In the genomic region with DNA sequence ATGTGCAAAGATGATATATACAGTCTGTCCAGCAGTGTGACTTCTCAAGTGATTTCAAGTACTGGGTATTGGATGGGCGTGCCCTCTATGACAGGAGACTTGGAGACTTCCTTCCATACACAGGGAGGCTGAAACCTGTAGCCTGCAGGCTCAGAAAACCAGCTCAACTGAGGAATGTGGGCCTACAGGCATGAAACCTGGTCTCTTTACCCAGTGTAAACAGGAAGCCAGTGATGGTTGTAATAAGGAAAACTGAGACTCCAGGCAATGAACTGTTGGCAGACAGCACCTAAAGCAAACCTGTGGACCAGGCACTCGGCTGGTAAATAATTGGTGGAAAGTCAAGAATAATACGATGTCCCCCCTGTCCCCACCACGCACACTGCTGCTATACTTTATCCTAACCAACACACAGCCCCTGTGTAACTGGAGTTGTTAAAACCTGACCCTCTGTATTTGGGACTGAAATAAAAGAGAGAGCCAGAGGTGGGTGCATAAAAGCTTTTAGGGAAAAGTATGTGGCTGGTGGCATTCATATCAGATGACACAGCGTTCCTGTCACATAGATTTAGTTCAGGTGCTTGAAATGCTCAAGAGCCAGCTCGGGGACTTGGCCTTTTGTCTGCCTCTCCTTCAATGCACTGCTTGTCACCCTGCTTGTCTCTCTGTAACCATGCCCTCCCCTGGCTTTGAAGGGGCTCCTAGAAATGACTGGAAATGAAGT, we compare ENCODE assay signal across 11 cellular contexts.
DNase-seq lines count a peak whose midpoint lies in the region; ATAC-seq and TF ChIP-seq lines count a peak whose summit lies in the region.
"Had no signal": no experiment of that assay in that cellular context is flagged by ENCODE, and none has a peak within 500 bp of the region (broad histone marks: within the 10 kb centered on the region; RNA-seq: fewer than 3 reads in every experiment).

No MANE protein-coding gene starts in this region.

- H3K79me2 ChIP-seq in mammary epithelial cell (ENCODE audit: insufficient read depth, low read length) = no peaks in the 10 kb centered on the region

- no peaks in the 10 kb centered on the region for H3K9me3 ChIP-seq in mammary epithelial cell (replicated peaks; ENCODE audit: insufficient read depth, low read length)
- no peaks in the 10 kb centered on the region for H3K9me3 ChIP-seq in Peyer's patch
- H3K9me3 ChIP-seq in gastroesophageal sphincter = no peaks in the 10 kb centered on the region

- TF ChIP-seq CTCF in mammary epithelial cell (conservative IDR thresholded peaks at IDR 0.05 in 1 of 2, IDR thresholded peaks at IDR 0.05 in 1 of 2; ENCODE audit: extremely low read depth in 1 of 2, insufficient read depth in 1 of 2, low read depth in 1 of 2, low read length in 2 of 2) = no peak
- no peak for TF ChIP-seq CTCF in Peyer's patch (IDR thresholded peaks at IDR 0.05)
- no peak for TF ChIP-seq CTCF in gastroesophageal sphincter (IDR thresholded peaks at IDR 0.05)

- peak overlapping the region; percentile 41 for H2AFZ ChIP-seq in mammary epithelial cell (ENCODE audit: low read depth, low read length)

- TF ChIP-seq POLR2A in Peyer's patch (IDR thresholded peaks at IDR 0.05) (no peak), gastroesophageal sphincter (IDR thresholded peaks at IDR 0.05) (no peak)

- in situ Hi-C loops in mammary epithelial cell (cut with MboI; ENCODE audit: low sequenced_read_pairs in 2 of 2) = no loop called here

- TF ChIP-seq EP300 in gastroesophageal sphincter (IDR thresholded peaks at IDR 0.05) = no peak

- H3K27me3 ChIP-seq in mammary epithelial cell (ENCODE audit: insufficient read depth, low read length) (no peaks in the 10 kb centered on the region), Peyer's patch (no peaks in the 10 kb centered on the region), gastroesophageal sphincter (no peaks in the 10 kb centered on the region)

- CTCF ChIA-PET in mammary epithelial cell (lab: Charles Lee; ENCODE audit: low non-redundant PET) = no interaction called here

- H3K36me3 ChIP-seq in mammary epithelial cell (ENCODE audit: insufficient read depth, low read length) = no peaks in the 10 kb centered on the region
- H3K36me3 ChIP-seq in Peyer's patch = no peaks in the 10 kb centered on the region
- no peaks in the 10 kb centered on the region for H3K36me3 ChIP-seq in gastroesophageal sphincter

- H3K4me1 ChIP-seq in mammary epithelial cell (ENCODE audit: insufficient read depth, low read length) (peaks cover 36% of the 10 kb centered on the region), Peyer's patch (no peaks in the 10 kb centered on the region), gastroesophageal sphincter (no peaks in the 10 kb centered on the region)

- H3K27ac ChIP-seq in mammary epithelial cell (ENCODE audit: insufficient read depth, low read depth, low read length) = peak overlapping the region; percentile 61
- H3K27ac ChIP-seq in Peyer's patch = no peak overlapping the region
- no peak overlapping the region for H3K27ac ChIP-seq in gastroesophageal sphincter

- intact Hi-C loops in mammary epithelial cell (cut with micrococcal nuclease) = no loop called here

- H4K20me1 ChIP-seq in mammary epithelial cell (ENCODE audit: insufficient read depth, low read length) = no peaks in the 10 kb centered on the region

- 18% methylated on average over 6 of the region's 6 CpGs for WGBS in mammary epithelial cell (ENCODE audit: low coverage, missing lambda C conversion rate)
- 87 to 92% methylated on average over 4 to 6 of the region's 6 CpGs for WGBS in gastroesophageal sphincter (ENCODE audit: low coverage in 1 of 2), 2 donors

- H3K4me2 ChIP-seq in mammary epithelial cell (ENCODE audit: insufficient read depth, low read depth, low read length) = peak overlapping the region; percentile 17

- dilution Hi-C loops in mammary epithelial cell (cut with HindIII; ENCODE audit: low sequenced_read_pairs) = loop anchor here (5.0 kb wide), 1 partner anchor 76 kb away; no protein-coding TSS in a partner anchor

- no TSS peak for BruUV-seq in mammary epithelial cell (replicated peaks; lab: Mats Ljungman, UMichigan)

- DNase-seq in NCI-H2107 treated with DMSO at 0.1 percent for 48 hours (lab: John Stamatoyannopoulos, UW; ENCODE audit: unreplicated experiment) = peak; percentile 31
- DNase-seq in NCI-H2107 (lab: John Stamatoyannopoulos, UW) = no peak
- peak; percentile 84 for DNase-seq in NCI-H2029 (lab: John Stamatoyannopoulos, UW)
- DNase-seq in mammary epithelial cell = peak; percentile 71
- peak; percentile 88 for DNase-seq in renal cortical epithelial cell (ENCODE audit: low read depth)
- DNase-seq in NK-92 treated with Interleukin-12 subunit alpha and Interleukin-12 subunit beta, amount 100 ng/mL, for 24 hours (lab: John Stamatoyannopoulos, UW) = no peak
- no peak for DNase-seq in Peyer's patch
- DNase-seq: erythroblast, MV-4-11 had no signal

- H3K4me3 ChIP-seq in mammary epithelial cell (replicated peaks in 1 of 3; ENCODE audit: insufficient read depth in 1 of 3, low read depth in 2 of 3, low read length in 3 of 3) (no peak overlapping the region), Peyer's patch (no peak overlapping the region), gastroesophageal sphincter (no peak overlapping the region)

- ATAC-seq in gastroesophageal sphincter = no peak
- ATAC-seq: left lobe of liver had no signal

- no peak overlapping the region for H3K9ac ChIP-seq in mammary epithelial cell (ENCODE audit: insufficient read depth, low read length)

Comparison
In these comparisons a context has a peak if more than half of its experiments do, and no peak if none do; other contexts are left out.
1. DNase-seq: peak in NCI-H2107 treated with DMSO at 0.1 percent for 48 hours (single experiment), NCI-H2029 (single experiment), mammary epithelial cell (single experiment) and renal cortical epithelial cell (single experiment); none in NCI-H2107 (single experiment), NK-92 treated with Interleukin-12 subunit alpha and Interleukin-12 subunit beta, amount 100 ng/mL, for 24 hours (single experiment) and Peyer's patch (0 of 3).